ENCODE assay signal across 8 cellular contexts in the genomic region with DNA sequence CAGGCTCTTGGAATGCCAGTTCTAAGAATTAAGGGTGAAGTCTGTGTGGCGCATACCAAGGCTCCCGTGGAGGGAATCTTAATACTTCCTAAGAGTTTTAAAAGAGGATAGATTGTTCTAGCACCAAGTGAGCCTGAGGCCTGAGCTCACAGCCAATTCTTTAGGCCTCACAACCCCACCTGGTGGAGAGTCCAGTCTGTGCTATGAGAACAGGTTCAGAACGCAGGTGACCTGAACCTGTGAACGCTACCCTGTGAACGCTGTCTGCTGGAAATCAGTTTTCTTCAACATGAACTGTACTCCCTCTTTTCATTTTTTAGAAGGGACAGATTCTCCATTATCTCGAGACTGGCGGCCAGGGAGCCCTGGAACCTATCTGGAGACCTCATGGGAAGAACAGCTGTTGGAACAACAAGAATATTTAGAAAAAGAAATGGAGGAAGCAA. TPM values are rescaled to one million over a fixed set of nuclear protein-coding genes. Genes with fewer than 3 reads are reported as not detected.
DNase-seq lines count a peak whose midpoint lies in the region; ATAC-seq, FAIRE-seq and TF ChIP-seq lines count a peak whose summit lies in the region.

No MANE protein-coding gene starts in this region.

- peak; percentile 81 for TF ChIP-seq CTCF in progenitor cell of endocrine pancreas (IDR thresholded peaks at IDR 0.05; ENCODE audit: unreplicated experiment)

- H3K27ac Mint-ChIP-seq in activated naive CD4-positive, alpha-beta T cell treated with anti-CD3 and anti-CD28 coated beads for 36 hours: no peak overlapping the region
- peak overlapping the region; percentile 99 for H3K27ac Mint-ChIP-seq in progenitor cell of endocrine pancreas

- ATAC-seq in HG02884 (IDR thresholded peaks at IDR 0.05; ENCODE audit: unreplicated experiment) (peak; percentile 69), Right ventricle myocardium superior (ENCODE audit: poor library complexity) (peak; percentile 67), HG03196 (IDR thresholded peaks at IDR 0.05; ENCODE audit: unreplicated experiment) (no peak)

- H3K9me3 Mint-ChIP-seq in activated naive CD4-positive, alpha-beta T cell treated with anti-CD3 and anti-CD28 coated beads for 36 hours: no peaks in the 10 kb centered on the region
- no peaks in the 10 kb centered on the region for H3K9me3 Mint-ChIP-seq in progenitor cell of endocrine pancreas (ENCODE audit: low read depth)

- peaks cover 4% of the 10 kb centered on the region for H3K36me3 Mint-ChIP-seq in activated naive CD4-positive, alpha-beta T cell treated with anti-CD3 and anti-CD28 coated beads for 36 hours (ENCODE audit: low read depth)
- H3K36me3 Mint-ChIP-seq in progenitor cell of endocrine pancreas (ENCODE audit: insufficient read depth): peaks cover 13% of the 10 kb centered on the region

- peak; percentile 11 for DNase-seq in NOMO-1 treated with DMSO at 0.1 percent for 48 hours (lab: John Stamatoyannopoulos, UW; ENCODE audit: unreplicated experiment)
- peak; percentile 85 for DNase-seq in activated naive CD4-positive, alpha-beta T cell treated with anti-CD3 and anti-CD28 coated beads for 36 hours
- DNase-seq in Right ventricle myocardium superior: peak; percentile 57
- peak; percentile 62 for DNase-seq in progenitor cell of endocrine pancreas (ENCODE audit: low spot score, unreplicated experiment)
- DNase-seq in posterior vena cava (ENCODE audit: low spot score): no peak

- intact Hi-C loops in activated naive CD4-positive, alpha-beta T cell treated with anti-CD3 and anti-CD28 coated beads for 36 hours (cut with micrococcal nuclease): loop anchor here (1.0 to 10.0 kb wide), 4 partner anchors 51 to 417 kb away; partner anchors contain the start of genes CFAP68 and FDXACB1
- intact Hi-C loops in Right ventricle myocardium superior (cut with DNase I) (loop anchor here (5.0 kb wide), 1 partner anchor 105 kb away; the partner anchor contains the start of genes CFAP68 and FDXACB1), posterior vena cava (cut with DNase I) (no loop called here)

- H3K4me1 Mint-ChIP-seq in activated naive CD4-positive, alpha-beta T cell treated with anti-CD3 and anti-CD28 coated beads for 36 hours (ENCODE audit: low read depth): peaks cover 12% of the 10 kb centered on the region
- H3K4me1 Mint-ChIP-seq in progenitor cell of endocrine pancreas (ENCODE audit: low read depth): peaks cover 34% of the 10 kb centered on the region

- FAIRE-seq in G401.6 (lab: Jason Lieb, UNC): peak; percentile 94

- no peak overlapping the region for H3K4me3 Mint-ChIP-seq in activated naive CD4-positive, alpha-beta T cell treated with anti-CD3 and anti-CD28 coated beads for 36 hours
- peak overlapping the region; percentile 85 for H3K4me3 Mint-ChIP-seq in progenitor cell of endocrine pancreas (ENCODE audit: low read depth)

- H3K27me3 Mint-ChIP-seq in activated naive CD4-positive, alpha-beta T cell treated with anti-CD3 and anti-CD28 coated beads for 36 hours (ENCODE audit: low read depth): peaks cover 26% of the 10 kb centered on the region
- H3K27me3 Mint-ChIP-seq in progenitor cell of endocrine pancreas: peaks cover 10% of the 10 kb centered on the region

- CTCF ChIA-PET in activated naive CD4-positive, alpha-beta T cell treated with anti-CD3 and anti-CD28 coated beads for 36 hours (lab: Charles Lee): interaction anchor here (0.6 to 6.3 kb wide), 27 partner anchors 11 to 334 kb away, joined by 3 to 125 read pairs (median 5); partner anchors contain the start of genes ALG9, BCO2, C11orf52 and DIXDC1

RNA-seq across cellular contexts. Expression of gene DLAT, which starts 43.2 kb away (rescaled TPM):
- 10 to 100 TPM; 34.2 to 36.8 TPM for total RNA-seq in activated naive CD4-positive, alpha-beta T cell treated with anti-CD3 and anti-CD28 coated beads for 36 hours
- 154 TPM for total RNA-seq in Right ventricle myocardium superior
- 36.7 and 38.7 TPM in 2 replicates for total RNA-seq in progenitor cell of endocrine pancreas
- 10 to 100 TPM; 22.8 to 25.5 TPM for total RNA-seq in posterior vena cava

RNA-seq across cellular contexts. Expression of gene DIXDC1, which starts 44.9 kb away (rescaled TPM):
- 1 to 10 TPM; 3.5 to 4.3 TPM for total RNA-seq in activated naive CD4-positive, alpha-beta T cell treated with anti-CD3 and anti-CD28 coated beads for 36 hours
- total RNA-seq in Right ventricle myocardium superior (19.3 TPM), progenitor cell of endocrine pancreas (23.5 and 25.0 TPM in 2 replicates), posterior vena cava (10 to 100 TPM; 40.5 to 44.5 TPM)

Comparison
In these comparisons a context has a peak if more than half of its experiments do, and no peak if none do; other contexts are left out.
1. intact Hi-C loops: an anchor here in activated naive CD4-positive, alpha-beta T cell treated with anti-CD3 and anti-CD28 coated beads for 36 hours (1.0 to 10.0 kb wide) and Right ventricle myocardium superior (5.0 kb wide); none called in posterior vena cava.